Comparison of ENCODE assay signal across 11 cellular contexts in the genomic region with DNA sequence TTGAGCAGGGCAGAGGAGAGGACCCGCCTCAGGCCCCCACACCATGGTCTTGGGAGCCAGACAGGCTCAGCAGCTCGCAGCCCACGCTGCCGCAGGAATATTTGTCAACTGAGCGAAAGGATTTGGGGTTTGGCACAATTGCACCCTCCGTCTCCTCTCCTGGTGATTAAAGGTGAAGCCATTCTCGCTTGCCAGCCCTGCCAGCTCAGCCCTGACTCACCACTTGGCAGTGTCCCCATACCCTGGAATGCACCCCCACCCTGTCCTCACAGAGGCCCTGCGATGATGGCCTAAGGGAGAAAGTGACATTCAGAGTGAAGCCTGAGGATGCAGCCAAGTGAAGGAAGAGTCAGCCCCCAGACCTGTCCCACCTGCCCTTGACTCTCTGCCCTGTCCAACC. TPM values are rescaled to one million over a fixed set of nuclear protein-coding genes. Genes with fewer than 3 reads are reported as not detected.
DNase-seq lines count a peak whose midpoint lies in the region; ATAC-seq and TF ChIP-seq lines count a peak whose summit lies in the region.
"Had no signal": no experiment of that assay in that cellular context is flagged by ENCODE, and none has a peak within 500 bp of the region (broad histone marks: within the 10 kb centered on the region; RNA-seq: fewer than 3 reads in every experiment).

No MANE protein-coding gene starts in this region.

- POLR2A ChIA-PET in PC-9 (lab: Charles Lee; ENCODE audit: unreplicated experiment), result interaction anchor here (0.6 kb wide), 8 partner anchors 10 to 1382 kb away, joined by 3 to 12 read pairs (median 4); a partner anchor contains a TSS

- CTCF ChIA-PET in PC-9 (lab: Charles Lee), result interaction anchor here (0.5 to 1.5 kb wide), 9 partner anchors 14 to 329 kb away, joined by 3 to 19 read pairs (median 4); a partner anchor contains a TSS

- H3K27ac ChIP-seq in BLaER1 (no peak overlapping the region), PC-9 (peak overlapping the region; percentile 88), esophagus squamous epithelium (peak overlapping the region; percentile 76 to 89 (median 82)), MM.1S (ENCODE audit: low read length) (no peak overlapping the region)
- H3K27ac ChIP-seq: upper lobe of left lung had no signal

- no peak for ATAC-seq in effector memory CD8-positive, alpha-beta T cell (replicated peaks)

- H3F3A ChIP-seq in PC-9 (ENCODE audit: insufficient read depth, low read depth) (peaks cover 75% of the 10 kb centered on the region), MM.1S (ENCODE audit: insufficient read depth, low read length) (peaks cover 7% of the 10 kb centered on the region)

- H4K20me1 ChIP-seq in BLaER1 (no peaks in the 10 kb centered on the region), PC-9 (ENCODE audit: insufficient read depth) (no peaks in the 10 kb centered on the region), MM.1S (ENCODE audit: insufficient read depth, low read length) (no peaks in the 10 kb centered on the region)

- no peaks in the 10 kb centered on the region; the same call in 1 of the 2 replicates for H3K36me3 ChIP-seq in BLaER1
- no peaks in the 10 kb centered on the region for H3K36me3 ChIP-seq in PC-9 (ENCODE audit: low read depth)
- peaks cover 0 to 4% (median 0%) of the 10 kb centered on the region in 3 donors for H3K36me3 ChIP-seq in esophagus squamous epithelium
- no peaks in the 10 kb centered on the region for H3K36me3 ChIP-seq in HAP-1 (replicated peaks)
- H3K36me3 ChIP-seq in MM.1S (replicated peaks; ENCODE audit: insufficient read depth, low read length), result no peaks in the 10 kb centered on the region
- H3K36me3 ChIP-seq: upper lobe of left lung had no signal

- H3K4me1 Mint-ChIP-seq in neural crest cell, result peaks cover 39% of the 10 kb centered on the region
- H3K4me1 Mint-ChIP-seq in effector memory CD8-positive, alpha-beta T cell (ENCODE audit: low read depth in 2 of 2), result peaks cover 18 to 19% of the 10 kb centered on the region in 2 donors

- H3K27me3 ChIP-seq in BLaER1 (no peaks in the 10 kb centered on the region), PC-9 (ENCODE audit: insufficient read depth, low read depth) (no peaks in the 10 kb centered on the region), esophagus squamous epithelium (no peaks in the 10 kb centered on the region), HAP-1 (ENCODE audit: low read depth) (no peaks in the 10 kb centered on the region), MM.1S (replicated peaks; ENCODE audit: insufficient read depth, low read length) (peaks cover 3% of the 10 kb centered on the region; the same call in 1 of the 2 replicates)

- peak overlapping the region; percentile 65 for H3K4me3 Mint-ChIP-seq in neural crest cell
- no peak overlapping the region for H3K4me3 Mint-ChIP-seq in effector memory CD8-positive, alpha-beta T cell
- H3K4me3 Mint-ChIP-seq: activated B cell treated with CpG ODN at 0.5 μM for 24 hours; dendritic cell treated with granulocyte-macrophage colony-stimulating factor and Interleukin-4, amounts not matched to agents 40 ng/mL and 50 ng/mL, for 4 days had no signal

- no TSS peak for BruUV-seq in PC-9 (replicated peaks; lab: Mats Ljungman, UMichigan)

- H3K4me3 ChIP-seq in BLaER1, result no peak overlapping the region
- H3K4me3 ChIP-seq in PC-9, result peak overlapping the region; percentile 25; the same call in 1 of the 2 replicates
- H3K4me3 ChIP-seq in esophagus squamous epithelium, result no peak overlapping the region
- H3K4me3 ChIP-seq in HAP-1, result no peak overlapping the region
- no peak overlapping the region for H3K4me3 ChIP-seq in MM.1S (ENCODE audit: low read length)
- H3K4me3 ChIP-seq: upper lobe of left lung had no signal

- H3K27me3 Mint-ChIP-seq in neural crest cell (ENCODE audit: low read depth), result peaks cover 68% of the 10 kb centered on the region
- H3K27me3 Mint-ChIP-seq in effector memory CD8-positive, alpha-beta T cell, result peaks cover 10 to 14% of the 10 kb centered on the region in 2 donors

- WGBS in esophagus squamous epithelium, 2 donors, result 14 to 22% methylated on average over 6 to 7 of the region's 8 CpGs

- TF ChIP-seq CTCF in PC-9 (conservative IDR thresholded peaks at IDR 0.05), result no peak
- no peak for TF ChIP-seq CTCF in esophagus squamous epithelium (IDR thresholded peaks at IDR 0.05)
- no peak for TF ChIP-seq CTCF in neural crest cell (conservative IDR thresholded peaks at IDR 0.05)
- TF ChIP-seq CTCF in MM.1S (IDR thresholded peaks at IDR 0.05; ENCODE audit: low read length), result no peak

- H3K4me2 ChIP-seq in BLaER1 (no peak overlapping the region), PC-9 (peak overlapping the region; percentile 68), MM.1S (ENCODE audit: low read depth, low read length) (no peak overlapping the region)

- H3K27ac Mint-ChIP-seq in neural crest cell (ENCODE audit: unreplicated experiment), result no peak overlapping the region
- no peak overlapping the region for H3K27ac Mint-ChIP-seq in effector memory CD8-positive, alpha-beta T cell
- H3K27ac Mint-ChIP-seq: activated B cell treated with CpG ODN at 0.5 μM for 24 hours; dendritic cell treated with granulocyte-macrophage colony-stimulating factor and Interleukin-4, amounts not matched to agents 40 ng/mL and 50 ng/mL, for 4 days had no signal

- H3K9me3 ChIP-seq in BLaER1, result no peaks in the 10 kb centered on the region
- H3K9me3 ChIP-seq in PC-9 (ENCODE audit: insufficient read depth, low read depth), result no peaks in the 10 kb centered on the region
- no peaks in the 10 kb centered on the region for H3K9me3 ChIP-seq in esophagus squamous epithelium
- H3K9me3 ChIP-seq in HAP-1, result no peaks in the 10 kb centered on the region
- no peaks in the 10 kb centered on the region for H3K9me3 ChIP-seq in MM.1S (replicated peaks; ENCODE audit: insufficient read depth, low read length)
- H3K9me3 ChIP-seq: upper lobe of left lung had no signal

- H3K79me2 ChIP-seq in PC-9 (ENCODE audit: low read depth) (no peaks in the 10 kb centered on the region), MM.1S (ENCODE audit: low read length) (no peaks in the 10 kb centered on the region)

- no peaks in the 10 kb centered on the region for H3K9me3 Mint-ChIP-seq in neural crest cell
- peaks cover 0 to 3% of the 10 kb centered on the region in 2 donors for H3K9me3 Mint-ChIP-seq in effector memory CD8-positive, alpha-beta T cell
- H3K9me3 Mint-ChIP-seq: activated B cell treated with CpG ODN at 0.5 μM for 24 hours; dendritic cell treated with granulocyte-macrophage colony-stimulating factor and Interleukin-4, amounts not matched to agents 40 ng/mL and 50 ng/mL, for 4 days had no signal

- in situ Hi-C loops in HAP-1 (cut with MboI; ENCODE audit: low sequenced_read_pairs), result no loop called here

- intact Hi-C loops in PC-9 (cut with micrococcal nuclease; ENCODE audit: unreplicated experiment) (loop anchor here (1.0 to 10.0 kb wide), 4 partner anchors 96 to 477 kb away; a partner anchor contains a TSS), esophagus squamous epithelium (cut with DNase I) (no loop called here)

- peaks cover 6% of the 10 kb centered on the region for H3K36me3 Mint-ChIP-seq in neural crest cell (ENCODE audit: low read depth)
- peaks cover 3% of the 10 kb centered on the region for H3K36me3 Mint-ChIP-seq in effector memory CD8-positive, alpha-beta T cell (ENCODE audit: insufficient read depth)

- H2AFZ ChIP-seq in PC-9 (no peak overlapping the region), MM.1S (ENCODE audit: low read length) (no peak overlapping the region)

- no peaks in the 10 kb centered on the region for H3K9me2 ChIP-seq in PC-9 (ENCODE audit: insufficient read depth)
- H3K9me2 ChIP-seq in MM.1S (replicated peaks; ENCODE audit: insufficient read depth, low read length), result no peaks in the 10 kb centered on the region

- peak in 1 of 4 donors; percentile 12 for TF ChIP-seq POLR2A in esophagus squamous epithelium (IDR thresholded peaks at IDR 0.05)

- peaks cover 43% of the 10 kb centered on the region for H3K4me1 ChIP-seq in BLaER1
- H3K4me1 ChIP-seq in PC-9 (replicated peaks; ENCODE audit: insufficient read depth), result peaks cover 51% of the 10 kb centered on the region
- peaks cover 7 to 68% (median 32%) of the 10 kb centered on the region in 3 donors for H3K4me1 ChIP-seq in esophagus squamous epithelium
- H3K4me1 ChIP-seq in HAP-1, result peaks cover 13% of the 10 kb centered on the region
- H3K4me1 ChIP-seq in MM.1S (ENCODE audit: low read length), result peaks cover 25% of the 10 kb centered on the region

- 0 out of 2 replicates have a peak overlapping the region, but pooled peaks have one; percentile 4 for H3K9ac ChIP-seq in BLaER1
- H3K9ac ChIP-seq in MM.1S (ENCODE audit: low read length), result no peak overlapping the region

- DNase-seq in PC-9 (peak; percentile 97), esophagus squamous epithelium (lab: John Stamatoyannopoulos, UW) (no peak), neural crest cell (ENCODE audit: low read depth, low spot score) (no peak), HAP-1 (ENCODE audit: low spot score in 2 of 2) (no peak), MM.1S (no peak), globus pallidus (ENCODE audit: low spot score) (no peak)
- no peak for DNase-seq in effector memory CD8-positive, alpha-beta T cell
- DNase-seq: activated B cell treated with CpG ODN at 0.5 μM for 24 hours had no signal

RNA-seq across cellular contexts. Expression of a gene that starts 18.8 kb away (rescaled TPM):
- 74.4 and 93.0 TPM in 2 replicates for total RNA-seq in PC-9 (2021)
- 100 to 1,000 TPM in 1 of 4 donors, 10 to 100 TPM in 3; 40.8 to 101 (median 47.8) TPM for total RNA-seq in esophagus squamous epithelium
- total RNA-seq in neural crest cell, result 172 and 196 TPM in 2 replicates

RNA-seq across cellular contexts. Expression of a gene that starts 23.7 kb away (rescaled TPM):
- total RNA-seq in PC-9 (2021), result 13.9 and 19.6 TPM in 2 replicates
- total RNA-seq in esophagus squamous epithelium, result 1 to 10 TPM; 2.1 to 7.8 (median 2.8) TPM
- 3.1 and 3.3 TPM in 2 replicates for total RNA-seq in neural crest cell

RNA-seq across cellular contexts. Expression of a gene that starts 32.6 kb away (rescaled TPM):
- total RNA-seq in PC-9 (2021) (5.4 and 8.3 TPM in 2 replicates), esophagus squamous epithelium (1 to 10 TPM in 1 of 4 donors, under 1 TPM in 3; 0.57 to 1.3 (median 0.92) TPM), neural crest cell (1.5 and 2.0 TPM in 2 replicates)

RNA-seq across cellular contexts. Expression of a gene that starts 42.2 kb away (rescaled TPM):
- total RNA-seq in PC-9 (2021) (35.5 and 44.2 TPM in 2 replicates), esophagus squamous epithelium (10 to 100 TPM; 33.0 to 43.9 (median 34.6) TPM), neural crest cell (52.1 and 56.1 TPM in 2 replicates)

Comparison
In these comparisons a context has a peak if more than half of its experiments do, and no peak if none do; other contexts are left out.
1. H3K27ac ChIP-seq: peak in PC-9 (single experiment) and esophagus squamous epithelium (4 of 4); none in BLaER1 (single experiment) and MM.1S (single experiment).
2. DNase-seq: peak in PC-9 (2 of 2); none in esophagus squamous epithelium (single experiment), neural crest cell (single experiment), effector memory CD8-positive, alpha-beta T cell (0 of 3), HAP-1 (0 of 2), MM.1S (single experiment) and globus pallidus (single experiment).